14 cellular contexts compared by ENCODE assay signal in the genomic region with DNA sequence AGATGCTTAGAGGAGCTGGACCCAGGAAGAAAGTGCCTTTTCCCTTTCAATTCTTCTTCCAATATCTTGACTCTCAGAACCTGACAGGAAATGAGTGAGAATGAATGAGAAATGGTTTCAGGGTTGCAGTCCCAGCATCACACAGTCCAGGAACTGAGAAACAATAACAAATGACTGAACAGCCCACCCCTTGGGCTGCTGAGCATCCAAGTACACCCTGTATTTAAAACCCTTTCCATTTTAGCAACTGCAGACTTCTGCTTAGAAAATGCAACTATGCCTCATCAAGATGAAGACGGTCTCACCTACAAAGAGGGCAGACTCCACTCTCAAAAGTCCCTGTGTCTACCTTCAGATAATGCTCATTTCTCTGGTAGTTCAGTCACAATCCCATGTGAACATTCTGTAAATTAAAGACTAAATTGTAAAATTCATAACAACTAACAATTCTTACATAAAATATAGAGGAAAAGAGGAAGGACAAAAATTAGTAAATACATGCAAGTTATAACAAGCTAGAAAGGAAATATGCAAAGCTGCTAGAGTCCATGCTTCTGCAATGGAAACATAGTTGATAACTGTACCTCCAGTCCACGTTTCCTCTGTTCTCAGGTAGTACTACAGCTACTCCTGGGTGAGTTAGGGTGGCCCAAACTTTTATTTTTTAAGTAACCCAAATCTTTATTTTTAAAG.
DNase-seq lines count a peak whose midpoint lies in the region; ATAC-seq lines count a peak whose summit lies in the region.
"Had no signal": no experiment of that assay in that cellular context is flagged by ENCODE, and none has a peak within 500 bp of the region (broad histone marks: within the 10 kb centered on the region; RNA-seq: fewer than 3 reads in every experiment).

No MANE protein-coding gene starts in this region.

- peaks cover 13 to 17% of the 10 kb centered on the region in 2 donors for H3K9me3 Mint-ChIP-seq in stimulated activated naive B cell treated with anti-CD40 and anti-IgM and Interleukin-4, amounts not matched to agents 10 μg/mL and 1 μg/mL and 100 μg/mL, for 72 hours

- H3K4me3 Mint-ChIP-seq in stimulated activated naive B cell treated with anti-CD40 and anti-IgM and Interleukin-4, amounts not matched to agents 10 μg/mL and 1 μg/mL and 100 μg/mL, for 72 hours, result no peak overlapping the region
- H3K4me3 Mint-ChIP-seq: activated CD4-positive, alpha-beta T cell treated with anti-CD3 and anti-CD28 coated beads for 36 hours had no signal

- peaks cover 0 to 5% of the 10 kb centered on the region in 2 donors for H3K4me1 Mint-ChIP-seq in stimulated activated naive B cell treated with anti-CD40 and anti-IgM and Interleukin-4, amounts not matched to agents 10 μg/mL and 1 μg/mL and 100 μg/mL, for 72 hours
- H3K4me1 Mint-ChIP-seq: activated CD4-positive, alpha-beta T cell treated with anti-CD3 and anti-CD28 coated beads for 36 hours had no signal

- H3K36me3 Mint-ChIP-seq in stimulated activated naive B cell treated with anti-CD40 and anti-IgM and Interleukin-4, amounts not matched to agents 10 μg/mL and 1 μg/mL and 100 μg/mL, for 72 hours, result no peaks in the 10 kb centered on the region

- DNase-seq in stimulated activated naive B cell treated with anti-CD40 and anti-IgM and Interleukin-4, amounts not matched to agents 10 μg/mL and 1 μg/mL and 100 μg/mL, for 72 hours, result no peak
- DNase-seq in hypothalamus (lab: John Stamatoyannopoulos, UW), result no peak
- DNase-seq in NCI-H82 (lab: John Stamatoyannopoulos, UW), result no peak
- no peak for DNase-seq in pons (ENCODE audit: low spot score)
- DNase-seq: activated CD4-positive, alpha-beta T cell treated with anti-CD3 and anti-CD28 coated beads for 36 hours; activated gamma-delta T cell treated with Interleukin-2 at 50 U/mL for 16 hours; KBM-7; mucosa of descending colon; NCI-H187; retina had no signal

- H3K27ac Mint-ChIP-seq in stimulated activated naive B cell treated with anti-CD40 and anti-IgM and Interleukin-4, amounts not matched to agents 10 μg/mL and 1 μg/mL and 100 μg/mL, for 72 hours, result peak overlapping the region; percentile 33
- H3K27ac Mint-ChIP-seq: activated CD4-positive, alpha-beta T cell treated with anti-CD3 and anti-CD28 coated beads for 36 hours had no signal

- no peaks in the 10 kb centered on the region for H3K27me3 Mint-ChIP-seq in stimulated activated naive B cell treated with anti-CD40 and anti-IgM and Interleukin-4, amounts not matched to agents 10 μg/mL and 1 μg/mL and 100 μg/mL, for 72 hours

- ATAC-seq in GM19043 (IDR thresholded peaks at IDR 0.05; ENCODE audit: low read depth, unreplicated experiment) (peak; percentile 81), GM21825 (IDR thresholded peaks at IDR 0.05; ENCODE audit: unreplicated experiment) (peak; percentile 83), HG03159 (IDR thresholded peaks at IDR 0.05; ENCODE audit: unreplicated experiment) (peak; percentile 89)
- peak in 1 of 2 donors; percentile 65 for ATAC-seq in stimulated activated naive B cell treated with anti-CD40 and anti-IgM and Interleukin-4, amounts not matched to agents 10 μg/mL and 1 μg/mL and 100 μg/mL, for 72 hours (replicated peaks)
- ATAC-seq: activated CD4-positive, alpha-beta T cell treated with anti-CD3 and anti-CD28 coated beads for 36 hours; HCT116; mucosa of descending colon had no signal
